ENCODE assay signal across 16 cellular contexts in genomic region chr1:17112076-17112475, GRCh38. TPM values are rescaled to one million over a fixed set of nuclear protein-coding genes. Genes with fewer than 3 reads are reported as not detected.
DNase-seq lines count a peak whose midpoint lies in the region; ATAC-seq and TF ChIP-seq lines count a peak whose summit lies in the region.
"Had no signal": no experiment of that assay in that cellular context is flagged by ENCODE, and none has a peak within 500 bp of the region (broad histone marks: within the 10 kb centered on the region; RNA-seq: fewer than 3 reads in every experiment).

No MANE protein-coding gene starts in this region.

- no TSS peak for BruUV-seq in MCF 10A (replicated peaks; lab: Mats Ljungman, UMichigan)

- H3K4me1 ChIP-seq in breast epithelium (no peaks in the 10 kb centered on the region), neutrophil (ENCODE audit: control insufficient read depth in 1 of 2, insufficient read depth in 1 of 2, low read depth in 1 of 2, low read length in 1 of 2) (peaks cover 72 to 79% of the 10 kb centered on the region in 2 experiments)

- intact Hi-C loops in breast epithelium (cut with DNase I; ENCODE audit: low total_unique reads), result no loop called here
- intact Hi-C loops in MCF 10A (cut with micrococcal nuclease), result no loop called here

- H3K9me3 Mint-ChIP-seq in MCF 10A (ENCODE audit: unreplicated experiment) (no peaks in the 10 kb centered on the region), glutamatergic neuron (ENCODE audit: unreplicated experiment) (peaks cover 4% of the 10 kb centered on the region)
- H3K9me3 Mint-ChIP-seq: CD14-positive monocyte had no signal

- H3K4me1 Mint-ChIP-seq in MCF 10A (ENCODE audit: insufficient read depth, unreplicated experiment) (no peaks in the 10 kb centered on the region), glutamatergic neuron (ENCODE audit: low read depth, unreplicated experiment) (peaks cover 8% of the 10 kb centered on the region)

- DNase-seq in breast epithelium (ENCODE audit: low spot score in 2 of 2) (no peak), MCF 10A (ENCODE audit: unreplicated experiment) (no peak), glutamatergic neuron (no peak), NK-92 (lab: John Stamatoyannopoulos, UW; ENCODE audit: unreplicated experiment) (no peak)
- DNase-seq: 8988T, NCI-H1105, NCI-H1694 treated with DMSO at 0.1 percent for 48 hours, NCI-H69, PC-3 had no signal

- H3K36me3 Mint-ChIP-seq in MCF 10A (ENCODE audit: insufficient read depth, unreplicated experiment), result no peaks in the 10 kb centered on the region
- H3K36me3 Mint-ChIP-seq in glutamatergic neuron (ENCODE audit: unreplicated experiment), result no peaks in the 10 kb centered on the region

- H3K27me3 Mint-ChIP-seq in MCF 10A (ENCODE audit: insufficient read depth, unreplicated experiment) (no peaks in the 10 kb centered on the region), glutamatergic neuron (ENCODE audit: unreplicated experiment) (peaks cover 4% of the 10 kb centered on the region)

- H3K27me3 ChIP-seq in breast epithelium, result no peaks in the 10 kb centered on the region
- H3K27me3 ChIP-seq in neutrophil, result no peaks in the 10 kb centered on the region

- CTCF ChIA-PET in MCF 10A (lab: Yijun Ruan, JAX), result interaction anchor here (0.5 kb wide), 1 partner anchor 254 kb away, joined by 3 read pairs; no protein-coding TSS in a partner anchor

- POLR2A ChIA-PET in MCF 10A (lab: Yijun Ruan, JAX), result no interaction called here

- H3K36me3 ChIP-seq in breast epithelium (no peaks in the 10 kb centered on the region), neutrophil (peaks cover 89% of the 10 kb centered on the region)

- H3K27ac Mint-ChIP-seq in MCF 10A (ENCODE audit: low read depth, unreplicated experiment) (no peak overlapping the region), glutamatergic neuron (ENCODE audit: unreplicated experiment) (peak overlapping the region; percentile 73)

- no peak for ATAC-seq in GM21529 (IDR thresholded peaks at IDR 0.05; ENCODE audit: unreplicated experiment)
- no peak for ATAC-seq in HG02885 (IDR thresholded peaks at IDR 0.05; ENCODE audit: poor library complexity, unreplicated experiment)
- no peak for ATAC-seq in HG02642 (IDR thresholded peaks at IDR 0.05; ENCODE audit: poor library complexity, unreplicated experiment)
- ATAC-seq: HCT116, PC-3 had no signal

- TF ChIP-seq CTCF in breast epithelium (IDR thresholded peaks at IDR 0.05), result no peak
- TF ChIP-seq CTCF in MCF 10A (IDR thresholded peaks at IDR 0.05; ENCODE audit: unreplicated experiment), result no peak
- no peak for TF ChIP-seq CTCF in glutamatergic neuron (IDR thresholded peaks at IDR 0.05; ENCODE audit: partially characterized antibody, unreplicated experiment)
- TF ChIP-seq CTCF in neutrophil (IDR thresholded peaks at IDR 0.05), result no peak

- TF ChIP-seq POLR2A in breast epithelium (IDR thresholded peaks at IDR 0.05), result no peak

- H3K4me3 Mint-ChIP-seq in MCF 10A (ENCODE audit: unreplicated experiment) (no peak overlapping the region), glutamatergic neuron (ENCODE audit: unreplicated experiment) (peak overlapping the region; percentile 46)
- H3K4me3 Mint-ChIP-seq: CD14-positive monocyte had no signal

- no peak overlapping the region for H3K4me3 ChIP-seq in breast epithelium
- no peak overlapping the region for H3K4me3 ChIP-seq in neutrophil (ENCODE audit: low read depth in 1 of 2, low read length in 1 of 2)

- H3K9me3 ChIP-seq in breast epithelium (no peaks in the 10 kb centered on the region), neutrophil (no peaks in the 10 kb centered on the region)

- H3K27ac ChIP-seq in breast epithelium (peak overlapping the region; percentile 35 to 52), neutrophil (peak overlapping the region; percentile 64)
- H3K27ac ChIP-seq: HL-60 had no signal

RNA-seq across cellular contexts. Expression of gene PADI2, which starts 7.2 kb away (rescaled TPM):
- total RNA-seq in breast epithelium (10 to 100 TPM in 1 of 3 donors, 1 to 10 TPM in 1, under 1 TPM in 1; 0.32 to 29.4 (median 9.2) TPM), MCF 10A (2022) (0.16 and 0.20 TPM in 2 replicates), glutamatergic neuron (ENCODE audit: unreplicated experiment) (0.74 TPM)

RNA-seq across cellular contexts. Expression of gene SDHB, which starts 58.2 kb away (rescaled TPM):
- total RNA-seq in breast epithelium (100 to 1,000 TPM in 1 of 3 donors, 10 to 100 TPM in 2; 80.6 to 106 (median 97.7) TPM), MCF 10A (2022) (166 and 189 TPM in 2 replicates), glutamatergic neuron (ENCODE audit: unreplicated experiment) (58.9 TPM)
